11 cellular contexts compared by ENCODE assay signal in genomic region chr7:43303740-43304241, GRCh38.
DNase-seq lines count a peak whose midpoint lies in the region; TF ChIP-seq lines count a peak whose summit lies in the region.
"Had no signal": no experiment of that assay in that cellular context is flagged by ENCODE, and none has a peak within 500 bp of the region (broad histone marks: within the 10 kb centered on the region; RNA-seq: fewer than 3 reads in every experiment).

No MANE protein-coding gene starts in this region.

- H3K4me1 Mint-ChIP-seq in immature natural killer cell: no peaks in the 10 kb centered on the region

- no peak overlapping the region for H3K27ac Mint-ChIP-seq in immature natural killer cell

- no peak overlapping the region for H3K4me3 Mint-ChIP-seq in immature natural killer cell

- H3K4me3 ChIP-seq in fibroblast of pulmonary artery (replicated peaks; ENCODE audit: low read depth, low read length): no peak overlapping the region

- no peaks in the 10 kb centered on the region for H3K36me3 Mint-ChIP-seq in immature natural killer cell

- DNase-seq in activated CD4-positive, alpha-beta T cell treated with anti-CD3 and anti-CD28 coated beads for 24 hours (ENCODE audit: low read depth in 2 of 2): peak; percentile 35 to 44
- DNase-seq in activated CD4-positive, alpha-beta T cell treated with anti-CD3 and anti-CD28 coated beads, Interleukin-2, amount 50 U/mL, for 1 hour: no peak
- DNase-seq in activated CD4-positive, alpha-beta T cell treated with anti-CD3 and anti-CD28 coated beads, Interleukin-2, amount 50 U/mL, for 48 hours: peak; percentile 69 to 76
- DNase-seq in fibroblast of pulmonary artery (ENCODE audit: low read depth) (peak; percentile 24), cerebellar nuclear complex (lab: John Stamatoyannopoulos, UW) (no peak), immature natural killer cell (no peak), ureter (ENCODE audit: low spot score) (no peak)
- peak; percentile 38 to 46 for DNase-seq in stimulated activated CD8-positive, alpha-beta memory T cell treated with anti-CD3 and anti-CD28 coated beads, Interleukin-15, amount 100 ng/mL, for 48 hours (ENCODE audit: low read depth in 2 of 2)
- DNase-seq: erythroblast, kidney, NCI-H69 had no signal

- no peak for TF ChIP-seq CTCF in fibroblast of pulmonary artery (IDR thresholded peaks at IDR 0.05; ENCODE audit: low read length, missing control alignments)

- peaks cover 4 to 6% (median 6%) of the 10 kb centered on the region in 3 donors for H3K27me3 Mint-ChIP-seq in immature natural killer cell (ENCODE audit: low read depth in 3 of 3)

- peaks cover 0 to 1% (median 0%) of the 10 kb centered on the region in 6 donors for H3K9me3 Mint-ChIP-seq in immature natural killer cell

Comparison
In these comparisons a context has a peak if more than half of its experiments do, and no peak if none do; other contexts are left out.
1. DNase-seq: peak in activated CD4-positive, alpha-beta T cell treated with anti-CD3 and anti-CD28 coated beads for 24 hours (2 of 2), activated CD4-positive, alpha-beta T cell treated with anti-CD3 and anti-CD28 coated beads, Interleukin-2, amount 50 U/mL, for 48 hours (2 of 2), fibroblast of pulmonary artery (single experiment) and stimulated activated CD8-positive, alpha-beta memory T cell treated with anti-CD3 and anti-CD28 coated beads, Interleukin-15, amount 100 ng/mL, for 48 hours (2 of 2); none in activated CD4-positive, alpha-beta T cell treated with anti-CD3 and anti-CD28 coated beads, Interleukin-2, amount 50 U/mL, for 1 hour (single experiment), cerebellar nuclear complex (0 of 2), immature natural killer cell (0 of 3) and ureter (single experiment).